ENCODE assay signal across 22 cellular contexts in the genomic region with DNA sequence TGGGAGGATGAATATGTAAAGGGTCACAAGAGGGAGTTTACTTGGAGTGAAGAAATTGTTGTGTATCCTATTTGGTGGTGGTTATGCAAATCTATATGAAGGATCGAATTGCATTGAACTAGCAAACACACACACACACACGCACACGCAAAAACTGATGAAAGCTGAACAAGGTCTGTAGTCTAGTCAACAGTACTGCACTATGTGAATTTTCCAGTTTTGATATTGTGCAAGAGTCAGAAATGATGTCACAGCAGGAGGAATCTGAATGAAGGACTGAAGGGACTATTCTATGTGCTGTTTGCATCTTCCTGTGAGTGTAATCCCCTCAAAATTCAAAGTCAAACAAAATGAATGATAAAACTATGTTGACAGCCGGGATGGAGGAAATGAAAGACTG.
DNase-seq lines count a peak whose midpoint lies in the region; ATAC-seq and TF ChIP-seq lines count a peak whose summit lies in the region.
"Had no signal": no experiment of that assay in that cellular context is flagged by ENCODE, and none has a peak within 500 bp of the region (broad histone marks: within the 10 kb centered on the region; RNA-seq: fewer than 3 reads in every experiment).

No MANE protein-coding gene starts in this region.

- no peaks in the 10 kb centered on the region for H3K36me3 Mint-ChIP-seq in neural progenitor cell
- no peaks in the 10 kb centered on the region for H3K36me3 Mint-ChIP-seq in activated T-cell treated with anti-CD3 and anti-CD28 coated beads, Interleukin-2, amount 50 U/mL, for 4 hours (ENCODE audit: insufficient read depth)

- peaks cover 58% of the 10 kb centered on the region for H3K4me1 Mint-ChIP-seq in neural progenitor cell
- H3K4me1 Mint-ChIP-seq in activated T-cell treated with anti-CD3 and anti-CD28 coated beads, Interleukin-2, amount 50 U/mL, for 4 hours (ENCODE audit: low read depth): no peaks in the 10 kb centered on the region

- TF ChIP-seq CTCF in neural progenitor cell (IDR thresholded peaks at IDR 0.05) (no peak), sigmoid colon (IDR thresholded peaks at IDR 0.05) (no peak)

- TF ChIP-seq EP300 in sigmoid colon (IDR thresholded peaks at IDR 0.05): no peak

- peak overlapping the region; percentile 6 for H3K4me3 Mint-ChIP-seq in neural progenitor cell
- H3K4me3 Mint-ChIP-seq in activated T-cell treated with anti-CD3 and anti-CD28 coated beads, Interleukin-2, amount 50 U/mL, for 4 hours: no peak overlapping the region
- H3K4me3 Mint-ChIP-seq: nephron progenitor cell had no signal

- no peaks in the 10 kb centered on the region for H3K36me3 ChIP-seq in neural progenitor cell
- no peaks in the 10 kb centered on the region for H3K36me3 ChIP-seq in sigmoid colon
- H3K36me3 ChIP-seq: SJCRH30, suprapubic skin had no signal

- H3K27ac ChIP-seq in neural progenitor cell: no peak overlapping the region
- no peak overlapping the region for H3K27ac ChIP-seq in sigmoid colon
- H3K27ac ChIP-seq: PC-9, psoas muscle, SJCRH30, suprapubic skin had no signal

- peaks cover 8% of the 10 kb centered on the region for H3F3A ChIP-seq in neural progenitor cell (ENCODE audit: low read depth)

- no peaks in the 10 kb centered on the region for H4K20me1 ChIP-seq in neural progenitor cell (ENCODE audit: low read depth)

- H3K27me3 ChIP-seq in neural progenitor cell: no peaks in the 10 kb centered on the region
- H3K27me3 ChIP-seq in sigmoid colon: no peaks in the 10 kb centered on the region
- H3K27me3 ChIP-seq: SJCRH30, suprapubic skin had no signal

- WGBS in sigmoid colon, 2 donors: 84 to 86% methylated on average over 4 of the region's 4 CpGs

- H3K27ac Mint-ChIP-seq in neural progenitor cell: peak overlapping the region; percentile 35
- H3K27ac Mint-ChIP-seq: nephron progenitor cell had no signal

- no peak for ATAC-seq in activated T-cell treated with anti-CD3 and anti-CD28 coated beads, Interleukin-2, amount 50 U/mL, for 4 hours
- ATAC-seq in GM19455 (IDR thresholded peaks at IDR 0.05; ENCODE audit: unreplicated experiment): no peak
- ATAC-seq: psoas muscle had no signal

- intact Hi-C loops in sigmoid colon (cut with DNase I): no loop called here

- H2AFZ ChIP-seq in neural progenitor cell (replicated peaks): no peak overlapping the region
- H2AFZ ChIP-seq: PC-9 had no signal

- no peak for TF ChIP-seq POLR2A in sigmoid colon (IDR thresholded peaks at IDR 0.05)

- H3K9me3 Mint-ChIP-seq in neural progenitor cell: no peaks in the 10 kb centered on the region
- H3K9me3 Mint-ChIP-seq in activated T-cell treated with anti-CD3 and anti-CD28 coated beads, Interleukin-2, amount 50 U/mL, for 4 hours: no peaks in the 10 kb centered on the region
- H3K9me3 Mint-ChIP-seq: nephron progenitor cell had no signal

- H3K4me3 ChIP-seq in neural progenitor cell: no peak overlapping the region
- no peak overlapping the region for H3K4me3 ChIP-seq in sigmoid colon
- H3K4me3 ChIP-seq: PC-9, psoas muscle, SJCRH30, suprapubic skin had no signal

- no peaks in the 10 kb centered on the region for H3K79me2 ChIP-seq in neural progenitor cell (ENCODE audit: low read depth)

- no peak overlapping the region for H3K4me2 ChIP-seq in neural progenitor cell
- H3K4me2 ChIP-seq: PC-9 had no signal

- H3K4me1 ChIP-seq in neural progenitor cell (peaks cover 42% of the 10 kb centered on the region), sigmoid colon (no peaks in the 10 kb centered on the region)
- H3K4me1 ChIP-seq: psoas muscle, SJCRH30, suprapubic skin had no signal

- H3K27me3 Mint-ChIP-seq in neural progenitor cell (ENCODE audit: insufficient read depth, low read depth): peaks cover 6% of the 10 kb centered on the region
- H3K27me3 Mint-ChIP-seq in activated T-cell treated with anti-CD3 and anti-CD28 coated beads, Interleukin-2, amount 50 U/mL, for 4 hours (ENCODE audit: low read depth): peaks cover 7% of the 10 kb centered on the region

- no peak overlapping the region for H3K9ac ChIP-seq in neural progenitor cell

- peak; percentile 24 for DNase-seq in EL
- peak; percentile 76 for DNase-seq in MV-4-11 (lab: John Stamatoyannopoulos, UW)
- peak; percentile 51 for DNase-seq in dedifferentiated amniotic fluid mesenchymal stem cell (ENCODE audit: extremely low spot score)
- DNase-seq in neural progenitor cell (ENCODE audit: low spot score): no peak
- DNase-seq in activated T-cell treated with anti-CD3 and anti-CD28 coated beads, Interleukin-2, amount 50 U/mL, for 4 hours: no peak
- DNase-seq in sigmoid colon: no peak
- DNase-seq in OCI-M2 (lab: John Stamatoyannopoulos, UW; ENCODE audit: unreplicated experiment): no peak
- DNase-seq: activated CD4-positive, CD25-positive, alpha-beta regulatory T cell; AML-193; effector CD4-positive, alpha-beta T cell; GOT3; NCI-H1092; NCI-H2081 treated with DMSO at 0.1 percent for 48 hours; NCI-H524 treated with DMSO at 0.1 percent for 48 hours; nephron progenitor cell; psoas muscle; SJCRH30; stimulated activated CD4-positive, alpha-beta T cell treated with anti-CD3 and anti-CD28 coated beads, Interleukin-12 subunit alpha, Interleukin-12 subunit beta, amount 100 ng/mL, for 4 hours; T-helper 2 cell had no signal

- H3K9me3 ChIP-seq in neural progenitor cell (ENCODE audit: low read depth): no peaks in the 10 kb centered on the region
- no peaks in the 10 kb centered on the region for H3K9me3 ChIP-seq in sigmoid colon
- H3K9me3 ChIP-seq: psoas muscle, SJCRH30, suprapubic skin had no signal

Comparison
In these comparisons a context has a peak if more than half of its experiments do, and no peak if none do; other contexts are left out.
1. DNase-seq: peak in EL (single experiment), MV-4-11 (single experiment) and dedifferentiated amniotic fluid mesenchymal stem cell (single experiment); none in neural progenitor cell (single experiment), activated T-cell treated with anti-CD3 and anti-CD28 coated beads, Interleukin-2, amount 50 U/mL, for 4 hours (single experiment), sigmoid colon (single experiment) and OCI-M2 (single experiment).